In the genomic region with DNA sequence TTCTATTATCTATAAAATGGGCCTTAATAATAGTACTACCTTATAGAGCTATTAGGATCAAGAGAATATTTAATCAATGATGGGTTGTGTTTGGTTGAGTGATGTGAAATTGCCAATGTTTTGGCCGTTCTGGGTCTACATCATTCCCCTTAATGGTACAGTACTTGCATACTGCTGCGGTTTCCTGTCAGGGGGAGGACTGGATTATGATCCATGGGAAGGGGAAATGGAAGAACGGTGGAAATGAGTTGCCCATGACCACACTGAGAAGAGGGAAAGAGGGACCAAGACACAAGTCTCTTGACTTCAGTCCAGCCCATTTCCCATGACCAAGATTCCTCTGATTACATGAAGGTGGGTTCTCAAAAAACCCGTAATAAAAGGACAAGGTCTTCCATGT, we compare ENCODE assay signal across 10 cellular contexts. TPM values are rescaled to one million over a fixed set of nuclear protein-coding genes. Genes with fewer than 3 reads are reported as not detected.
DNase-seq lines count a peak whose midpoint lies in the region; ATAC-seq, FAIRE-seq and TF ChIP-seq lines count a peak whose summit lies in the region.
"Had no signal": no experiment of that assay in that cellular context is flagged by ENCODE, and none has a peak within 500 bp of the region (broad histone marks: within the 10 kb centered on the region; RNA-seq: fewer than 3 reads in every experiment).

No MANE protein-coding gene starts in this region.

- H3K27me3 ChIP-seq in keratinocyte (ENCODE audit: control insufficient read depth, extremely low read depth, insufficient read depth, low read length) (no peaks in the 10 kb centered on the region), thoracic aorta (replicated peaks; ENCODE audit: insufficient read depth) (no peaks in the 10 kb centered on the region), testis (no peaks in the 10 kb centered on the region)

- no peak for DNase-seq in activated T-cell treated with anti-CD3 and anti-CD28 coated beads, Interleukin-2, amount 50 U/mL, for 4 hours
- DNase-seq in activated T-cell treated with anti-CD3 and anti-CD28 coated beads for 4 hours (no peak), WTC11 (ENCODE audit: low spot score) (no peak), keratinocyte (ENCODE audit: low read depth, low spot score) (no peak), thoracic aorta (ENCODE audit: low spot score) (no peak), HCEC 1CT (no peak), testis (no peak)
- DNase-seq: amygdala, hippocampal formation had no signal

- H3K4me2 ChIP-seq in keratinocyte (ENCODE audit: control insufficient read depth, extremely low read depth, insufficient read depth, low read depth, low read length): peak overlapping the region; percentile 88

- H3K36me3 ChIP-seq in keratinocyte (ENCODE audit: control insufficient read depth in 2 of 2, extremely low read depth in 1 of 2, insufficient read depth in 2 of 2, low read length in 2 of 2) (peaks cover 10 to 15% of the 10 kb centered on the region in 2 experiments), thoracic aorta (peaks cover 7% of the 10 kb centered on the region), testis (ENCODE audit: low read depth, missing control alignments) (no peaks in the 10 kb centered on the region)

- H3K4me1 Mint-ChIP-seq in activated T-cell treated with anti-CD3 and anti-CD28 coated beads, Interleukin-2, amount 50 U/mL, for 4 hours (ENCODE audit: low read depth): peaks cover 22% of the 10 kb centered on the region
- H3K4me1 Mint-ChIP-seq in WTC11: peaks cover 39% of the 10 kb centered on the region

- POLR2A ChIA-PET in WTC11 (lab: Charles Lee): no interaction called here

- peaks cover 4% of the 10 kb centered on the region for H3K9me3 ChIP-seq in keratinocyte (ENCODE audit: control insufficient read depth, low read depth, low read length)
- no peaks in the 10 kb centered on the region for H3K9me3 ChIP-seq in thoracic aorta
- H3K9me3 ChIP-seq in testis: no peaks in the 10 kb centered on the region

- peaks cover 40% of the 10 kb centered on the region for H3K4me1 ChIP-seq in keratinocyte (ENCODE audit: control insufficient read depth, extremely low read depth, insufficient read depth, low read length)
- H3K4me1 ChIP-seq in thoracic aorta (ENCODE audit: control insufficient read depth in 1 of 2, low read depth in 2 of 2): peaks cover 13 to 30% of the 10 kb centered on the region in 2 donors
- peaks cover 10% of the 10 kb centered on the region for H3K4me1 ChIP-seq in testis

- 52 to 80% methylated on average over 4 of the region's 4 CpGs for WGBS in testis, 2 donors

- no peaks in the 10 kb centered on the region for H3K9me1 ChIP-seq in keratinocyte (ENCODE audit: control insufficient read depth, extremely low read depth, insufficient read depth, low read length)

- intact Hi-C loops in testis (cut with DNase I; ENCODE audit: low total_unique reads): no loop called here

- H3K79me2 ChIP-seq in keratinocyte (ENCODE audit: control insufficient read depth, insufficient read depth, low read length): peaks cover 8% of the 10 kb centered on the region

- H4K20me1 ChIP-seq in keratinocyte (ENCODE audit: control insufficient read depth, extremely low read depth, insufficient read depth, low read length): no peaks in the 10 kb centered on the region

- no peaks in the 10 kb centered on the region for H3K9me3 Mint-ChIP-seq in activated T-cell treated with anti-CD3 and anti-CD28 coated beads, Interleukin-2, amount 50 U/mL, for 4 hours
- H3K9me3 Mint-ChIP-seq in WTC11: no peaks in the 10 kb centered on the region

- peak overlapping the region; percentile 76 for H3K4me3 Mint-ChIP-seq in activated T-cell treated with anti-CD3 and anti-CD28 coated beads, Interleukin-2, amount 50 U/mL, for 4 hours
- H3K4me3 Mint-ChIP-seq in WTC11: peak overlapping the region; percentile 89

- no peak for ATAC-seq in activated T-cell treated with anti-CD3 and anti-CD28 coated beads, Interleukin-2, amount 50 U/mL, for 4 hours
- ATAC-seq in WTC11 (no peak), thoracic aorta (ENCODE audit: insufficient number of reproducible peaks, low FRiP score, low read depth) (no peak), HG03439 (IDR thresholded peaks at IDR 0.05; ENCODE audit: unreplicated experiment) (no peak)

- no peak overlapping the region for H3K27ac Mint-ChIP-seq in WTC11

- no peaks in the 10 kb centered on the region for H3K27me3 Mint-ChIP-seq in activated T-cell treated with anti-CD3 and anti-CD28 coated beads, Interleukin-2, amount 50 U/mL, for 4 hours (ENCODE audit: low read depth)
- peaks cover 2% of the 10 kb centered on the region; the same call in 1 of the 2 replicates for H3K27me3 Mint-ChIP-seq in WTC11 (ENCODE audit: low read depth)

- H3K4me3 ChIP-seq in keratinocyte (ENCODE audit: control insufficient read depth in 2 of 3, extremely low read depth in 1 of 3, insufficient read depth in 2 of 3, low read depth in 1 of 3, low read length in 3 of 3): no peak overlapping the region
- H3K4me3 ChIP-seq in thoracic aorta: peak overlapping the region; percentile 83
- no peak overlapping the region for H3K4me3 ChIP-seq in testis

- peak overlapping the region; percentile 92 for H3K9ac ChIP-seq in keratinocyte (ENCODE audit: control insufficient read depth, extremely low read depth, insufficient read depth, low read length)

- no peak for FAIRE-seq in keratinocyte (lab: Jason Lieb, UNC)

- CTCF ChIA-PET in WTC11 (lab: Charles Lee): interaction anchor here (2.3 kb wide), 1 partner anchor 288 kb away, joined by 13 read pairs; the partner anchor contains the start of gene STK17A

- no peak for TF ChIP-seq POLR2A in testis (IDR thresholded peaks at IDR 0.05)

- peaks cover 21% of the 10 kb centered on the region for H3K36me3 Mint-ChIP-seq in activated T-cell treated with anti-CD3 and anti-CD28 coated beads, Interleukin-2, amount 50 U/mL, for 4 hours (ENCODE audit: insufficient read depth)
- H3K36me3 Mint-ChIP-seq in WTC11: peaks cover 23% of the 10 kb centered on the region

- H2AFZ ChIP-seq in keratinocyte (ENCODE audit: control insufficient read depth, low read length): no peak overlapping the region

- dilution Hi-C loops in keratinocyte (cut with MboI; ENCODE audit: extremely low pct_ligation_motif_present, low sequenced_read_pairs): no loop called here

- TF ChIP-seq CTCF in WTC11 (IDR thresholded peaks at IDR 0.05) (no peak), keratinocyte (optimal IDR thresholded peaks at IDR 0.05 in 1 of 3, IDR thresholded peaks at IDR 0.05 in 1 of 3, conservative IDR thresholded peaks at IDR 0.05 in 1 of 3; ENCODE audit: extremely low read depth in 1 of 3, insufficient read depth in 2 of 3, low read length in 3 of 3) (no peak), thoracic aorta (IDR thresholded peaks at IDR 0.05) (no peak), testis (IDR thresholded peaks at IDR 0.05) (no peak)

- H3K27ac ChIP-seq in keratinocyte (ENCODE audit: control insufficient read depth, insufficient read depth, low read length) (peak overlapping the region; percentile 97), thoracic aorta (peak overlapping the region; percentile 98 to 99), testis (no peak overlapping the region)

TF ChIP-seq in WTC11, 78 proteins besides CTCF, POLR2A, EP300 and RAD21 (continues in another document):
- no peak for TF ChIP-seq ZNF263 (CRISPR knock-in tag; IDR thresholded peaks at IDR 0.05; ENCODE audit: low read depth)

RNA-seq across cellular contexts. Expression of gene MRPS24, which starts 1.0 kb away (rescaled TPM):
- 100 to 1,000 TPM; 158 to 193 (median 184) TPM for total RNA-seq in activated T-cell treated with anti-CD3 and anti-CD28 coated beads, Interleukin-2, amount 50 U/mL, for 4 hours
- total RNA-seq in WTC11 (2021) (132 to 141 TPM (median 135 TPM) in 3 replicates), thoracic aorta (10 to 100 TPM; 50.6 to 71.8 TPM), testis (10 to 100 TPM; 71.1 to 80.8 TPM)
- polyA plus RNA-seq in keratinocyte (94.8 to 113 TPM (median 104 TPM) in 3 replicates), testis (ENCODE audit: insufficient read depth, low read depth, low replicate concordance) (115 TPM)
- 13.2 TPM for polyA plus RNA-seq in keratinocyte (2011; ENCODE audit: low read depth)
- polyA plus RNA-seq in keratinocyte (2011; cell fraction: cytosol; rRNA removed): 104 and 130 TPM in 2 replicates
- 43.7 and 45.5 TPM in 2 replicates for polyA plus RNA-seq in keratinocyte (2011; cell fraction: nucleus; rRNA removed)
- 131 and 155 TPM in 2 replicates for polyA plus RNA-seq in keratinocyte (2012; ENCODE audit: low replicate concordance)
- polyA minus RNA-seq in keratinocyte: 41.1 to 74.9 TPM (median 48.0 TPM) in 3 replicates
- polyA minus RNA-seq in keratinocyte (2011; cell fraction: cytosol; rRNA and poly(A)+ RNA removed): 110 TPM
- 10.4 and 12.5 TPM in 2 replicates for polyA minus RNA-seq in keratinocyte (2011; cell fraction: nucleus; rRNA and poly(A)+ RNA removed)

RNA-seq across cellular contexts. Expression of gene URGCP, which starts 36.1 kb away (rescaled TPM):
- 10 to 100 TPM; 31.7 to 32.6 (median 32.5) TPM for total RNA-seq in activated T-cell treated with anti-CD3 and anti-CD28 coated beads, Interleukin-2, amount 50 U/mL, for 4 hours
- 18.3 to 20.2 TPM (median 19.5 TPM) in 3 replicates for total RNA-seq in WTC11 (2021)
- 24.8 to 29.7 TPM (median 27.6 TPM) in 3 replicates for polyA plus RNA-seq in keratinocyte
- polyA plus RNA-seq in keratinocyte (2011; ENCODE audit: low read depth): 13.4 TPM
- 19.5 and 25.3 TPM in 2 replicates for polyA plus RNA-seq in keratinocyte (2011; cell fraction: cytosol; rRNA removed)
- polyA plus RNA-seq in keratinocyte (2011; cell fraction: nucleus; rRNA removed): 55.0 and 67.8 TPM in 2 replicates
- polyA plus RNA-seq in keratinocyte (2012; ENCODE audit: low replicate concordance): 17.1 and 20.1 TPM in 2 replicates
- polyA minus RNA-seq in keratinocyte: 30.4 to 41.6 TPM (median 33.8 TPM) in 3 replicates
- 19.8 TPM for polyA minus RNA-seq in keratinocyte (2011; cell fraction: cytosol; rRNA and poly(A)+ RNA removed)
- 29.8 and 53.0 TPM in 2 replicates for polyA minus RNA-seq in keratinocyte (2011; cell fraction: nucleus; rRNA and poly(A)+ RNA removed)
- 10 to 100 TPM; 33.7 to 41.0 TPM for total RNA-seq in thoracic aorta
- total RNA-seq in testis: 10 to 100 TPM; 24.9 to 33.0 TPM
- 20.1 TPM for polyA plus RNA-seq in testis (ENCODE audit: insufficient read depth, low read depth, low replicate concordance)

RNA-seq across cellular contexts. Expression of gene UBE2D4, which starts 55.9 kb away (rescaled TPM):
- 10 to 100 TPM; 20.9 to 25.8 (median 22.7) TPM for total RNA-seq in activated T-cell treated with anti-CD3 and anti-CD28 coated beads, Interleukin-2, amount 50 U/mL, for 4 hours
- total RNA-seq in WTC11 (2021) (2.4 to 4.1 TPM (median 3.9 TPM) in 3 replicates), thoracic aorta (10 to 100 TPM; 28.7 to 35.1 TPM), testis (10 to 100 TPM; 15.8 to 18.3 TPM)
- polyA plus RNA-seq in keratinocyte (7.9 to 11.0 TPM (median 8.1 TPM) in 3 replicates), testis (ENCODE audit: insufficient read depth, low read depth, low replicate concordance) (18.6 TPM)
- 1.8 TPM for polyA plus RNA-seq in keratinocyte (2011; ENCODE audit: low read depth)
- 7.7 and 8.7 TPM in 2 replicates for polyA plus RNA-seq in keratinocyte (2011; cell fraction: cytosol; rRNA removed)
- polyA plus RNA-seq in keratinocyte (2011; cell fraction: nucleus; rRNA removed): 2.8 and 2.9 TPM in 2 replicates
- polyA plus RNA-seq in keratinocyte (2012; ENCODE audit: low replicate concordance): 6.5 and 7.1 TPM in 2 replicates
- polyA minus RNA-seq in keratinocyte: 14.9 to 19.4 TPM (median 16.3 TPM) in 3 replicates
- polyA minus RNA-seq in keratinocyte (2011; cell fraction: cytosol; rRNA and poly(A)+ RNA removed): 5.8 TPM
- 1.5 and 1.7 TPM in 2 replicates for polyA minus RNA-seq in keratinocyte (2011; cell fraction: nucleus; rRNA and poly(A)+ RNA removed)

Comparison
In these comparisons a context has a peak if more than half of its experiments do, and no peak if none do; other contexts are left out.
1. H3K27ac ChIP-seq: peak in keratinocyte (single experiment) and thoracic aorta (2 of 2); none in testis (0 of 2).